In genomic region chr12:57612711-57613426, GRCh38 we compare ENCODE assay signal across 1 cellular context.
TF ChIP-seq lines count a peak whose summit lies in the region.

No MANE protein-coding gene starts in this region.

TF ChIP-seq in SK-N-SH treated with all-trans-retinoic acid at 6 μM for 48 hours, 23 proteins besides CTCF, POLR2A, EP300 and RAD21 (continued from another document):
- no peak for TF ChIP-seq TSHZ2 (CRISPR knock-in tag; IDR thresholded peaks at IDR 0.05)
- TF ChIP-seq GLIS3 (CRISPR knock-in tag; IDR thresholded peaks at IDR 0.05), result no peak
- no peak for TF ChIP-seq CREB5 (CRISPR knock-in tag; IDR thresholded peaks at IDR 0.05; ENCODE audit: low read depth)
- TF ChIP-seq TCF4 (CRISPR knock-in tag; IDR thresholded peaks at IDR 0.05; ENCODE audit: borderline replicate concordance), result no peak
- TF ChIP-seq ZFP30 (CRISPR knock-in tag; IDR thresholded peaks at IDR 0.05), result no peak
- TF ChIP-seq POU6F1 (CRISPR knock-in tag; IDR thresholded peaks at IDR 0.05; ENCODE audit: borderline replicate concordance, low read depth), result no peak
- TF ChIP-seq SNAI2 (CRISPR knock-in tag; IDR thresholded peaks at IDR 0.05), result no peak
- no peak for TF ChIP-seq ZNF8 (CRISPR knock-in tag; IDR thresholded peaks at IDR 0.05)
- TF ChIP-seq ZNF565 (CRISPR knock-in tag; conservative IDR thresholded peaks at IDR 0.05; ENCODE audit: low read depth), result no peak
- TF ChIP-seq RARB (CRISPR knock-in tag; IDR thresholded peaks at IDR 0.05), result no peak
- no peak for TF ChIP-seq ESRRG (CRISPR knock-in tag; IDR thresholded peaks at IDR 0.05)
